9 cellular contexts compared by ENCODE assay signal in the genomic region with DNA sequence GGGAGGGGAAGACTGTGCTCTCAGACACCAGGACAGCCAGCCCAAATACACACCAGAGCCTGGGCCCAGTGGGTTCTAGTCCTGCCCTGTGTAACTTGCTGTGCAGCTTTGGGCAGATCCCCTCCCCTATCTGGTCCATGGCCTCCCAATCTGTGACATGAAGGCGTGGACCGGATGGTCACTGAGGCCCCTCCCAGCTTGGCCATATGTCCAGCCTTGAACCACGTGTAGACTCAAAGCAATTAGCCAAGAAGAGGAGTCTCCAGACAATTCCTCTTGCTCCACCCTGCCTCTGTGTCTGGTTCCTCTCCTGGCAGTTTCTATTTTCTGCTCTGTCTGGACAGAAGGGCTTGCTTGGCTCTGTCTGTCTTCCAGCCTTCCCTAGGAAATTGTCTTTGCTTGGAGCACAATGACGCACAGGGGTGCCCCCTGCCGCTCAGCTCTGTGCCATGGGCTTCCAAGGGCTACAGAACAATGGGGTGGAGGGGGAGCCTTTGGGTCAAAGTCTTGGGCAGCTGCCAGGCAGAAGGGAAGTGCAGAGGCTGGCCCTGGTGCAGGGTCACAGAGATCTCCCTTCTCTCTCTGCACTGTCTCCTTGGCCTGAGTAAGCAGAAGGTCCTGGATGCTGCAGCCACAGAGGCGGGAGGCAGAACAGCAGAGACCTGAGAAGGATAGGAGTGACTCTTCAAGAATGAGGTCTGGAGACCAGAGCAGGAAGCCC.
A peak's percentile ranks its signal among the peaks of the same experiment; 100 is the strongest.
DNase-seq lines count a peak whose midpoint lies in the region; ATAC-seq, FAIRE-seq and TF ChIP-seq lines count a peak whose summit lies in the region.
"Had no signal": no experiment of that assay in that cellular context is flagged by ENCODE, and none has a peak within 500 bp of the region (broad histone marks: within the 10 kb centered on the region; RNA-seq: fewer than 3 reads in every experiment).

No MANE protein-coding gene starts in this region.

- H3K27ac Mint-ChIP-seq in progenitor cell of endocrine pancreas: no peak overlapping the region

- no peak overlapping the region for H3K4me3 ChIP-seq in Panc1 (ENCODE audit: low read depth in 2 of 2, low read length in 2 of 2)

- no peak for FAIRE-seq in GM12891 (lab: Jason Lieb, UNC)

- CTCF ChIA-PET in Panc1 (lab: Charles Lee): no interaction called here

- H3K4me3 Mint-ChIP-seq in progenitor cell of endocrine pancreas (ENCODE audit: low read depth): no peak overlapping the region

- no peaks in the 10 kb centered on the region for H3K36me3 Mint-ChIP-seq in progenitor cell of endocrine pancreas (ENCODE audit: insufficient read depth)

- BruUV-seq in Panc1 (replicated peaks; lab: Mats Ljungman, UMichigan): no TSS peak

- peak; percentile 23 for TF ChIP-seq CTCF in GM13976 (IDR thresholded peaks at IDR 0.05; ENCODE audit: borderline replicate concordance, control extremely low read depth, extremely low read depth, insufficient read depth, missing control alignments)
- peak; percentile 39; the same call in 1 of the 2 replicates for TF ChIP-seq CTCF in Panc1 (IDR thresholded peaks at IDR 0.05)
- peak; percentile 31 for TF ChIP-seq CTCF in progenitor cell of endocrine pancreas (IDR thresholded peaks at IDR 0.05; ENCODE audit: unreplicated experiment)

- no peaks in the 10 kb centered on the region for H3K9me3 Mint-ChIP-seq in progenitor cell of endocrine pancreas (ENCODE audit: low read depth)

- H3K4me1 Mint-ChIP-seq in progenitor cell of endocrine pancreas (ENCODE audit: low read depth): peaks cover 13% of the 10 kb centered on the region

- no peaks in the 10 kb centered on the region for H3K9me3 ChIP-seq in Panc1 (ENCODE audit: control insufficient read depth, insufficient read depth, low read depth, low read length)

- intact Hi-C loops in Panc1 (cut with micrococcal nuclease; ENCODE audit: unreplicated experiment): loop anchor here (10.0 kb wide), 1 partner anchor 137 kb away; no protein-coding TSS in a partner anchor
- intact Hi-C loops in head of caudate nucleus (cut with DNase I): no loop called here

- H3K27ac ChIP-seq in Panc1 (ENCODE audit: low read length): no peak overlapping the region; the same call in 1 of the 2 replicates

- in situ Hi-C loops in GM13976 (cut with MboI; ENCODE audit: low sequenced_read_pairs, unreplicated experiment): loop anchor here (10.0 kb wide), 1 partner anchor 137 kb away; no protein-coding TSS in a partner anchor
- in situ Hi-C loops in Panc1 (cut with HindIII; ENCODE audit: low pct_unique_long_range_greater_than_20kb, low sequenced_read_pairs): no loop called here

- no peaks in the 10 kb centered on the region for H3K27me3 ChIP-seq in Panc1 (ENCODE audit: control insufficient read depth, insufficient read depth, low read length)

- POLR2A ChIA-PET in Panc1 (lab: Charles Lee): no interaction called here

- DNase-seq in GM13976 (ENCODE audit: low spot score): no peak
- DNase-seq in Panc1 (ENCODE audit: low read depth, low spot score): no peak
- peak in 37 of 42 donors; percentile 18 to 73 (median 56) for DNase-seq in head of caudate nucleus
- DNase-seq in progenitor cell of endocrine pancreas (ENCODE audit: low spot score, unreplicated experiment): no peak
- DNase-seq in NK-92 treated with Interleukin-12 subunit alpha and Interleukin-12 subunit beta, amount 100 ng/mL, for 24 hours (lab: John Stamatoyannopoulos, UW): no peak
- no peak for DNase-seq in GM12891 (ENCODE audit: insufficient read length, low spot score)
- DNase-seq in SK-N-DZ (ENCODE audit: low spot score): no peak
- DNase-seq: activated naive CD4-positive, alpha-beta T cell treated with Interleukin-2 at 50 U/mL for 16 hours had no signal

- peak; percentile 81 for ATAC-seq in Panc1
- no peak for ATAC-seq in HG03342 (IDR thresholded peaks at IDR 0.05; ENCODE audit: unreplicated experiment)

- H3K4me1 ChIP-seq in Panc1 (ENCODE audit: control insufficient read depth, insufficient read depth, low read length): peaks cover 3% of the 10 kb centered on the region; the same call in 1 of the 2 replicates

- no peak for TF ChIP-seq POLR2A in GM12891 (IDR thresholded peaks at IDR 0.05; ENCODE audit: low read depth, low read length)

- H3K27me3 Mint-ChIP-seq in progenitor cell of endocrine pancreas: peaks cover 28% of the 10 kb centered on the region

- no peaks in the 10 kb centered on the region for H3K36me3 ChIP-seq in Panc1 (ENCODE audit: control insufficient read depth, insufficient read depth, low read length)

TF ChIP-seq in GM12891, 5 proteins besides CTCF, POLR2A, EP300 and RAD21:
- TF ChIP-seq PAX5 (IDR thresholded peaks at IDR 0.05; ENCODE audit: insufficient read depth, low read length, severe bottlenecking) (no peak), POLR2AphosphoS5 (IDR thresholded peaks at IDR 0.05; ENCODE audit: low read depth, low read length) (no peak), TAF1 (IDR thresholded peaks at IDR 0.05; ENCODE audit: low read depth, low read length) (no peak), SPI1 (IDR thresholded peaks at IDR 0.05; ENCODE audit: low read depth, low read length) (no peak), POU2F2 (IDR thresholded peaks at IDR 0.05; ENCODE audit: low read depth, low read length) (no peak)

Comparison
In these comparisons a context has a peak if more than half of its experiments do, and no peak if none do; other contexts are left out.
1. DNase-seq: peak in head of caudate nucleus (37 of 42); none in GM13976 (single experiment), Panc1 (single experiment), progenitor cell of endocrine pancreas (single experiment), NK-92 treated with Interleukin-12 subunit alpha and Interleukin-12 subunit beta, amount 100 ng/mL, for 24 hours (single experiment), GM12891 (single experiment) and SK-N-DZ (single experiment).
2. Peak in every context shown above with its lines, with median percentiles within 50 percentile points of each other: CTCF ChIP-seq.